24 cellular contexts compared by ENCODE assay signal in the genomic region with DNA sequence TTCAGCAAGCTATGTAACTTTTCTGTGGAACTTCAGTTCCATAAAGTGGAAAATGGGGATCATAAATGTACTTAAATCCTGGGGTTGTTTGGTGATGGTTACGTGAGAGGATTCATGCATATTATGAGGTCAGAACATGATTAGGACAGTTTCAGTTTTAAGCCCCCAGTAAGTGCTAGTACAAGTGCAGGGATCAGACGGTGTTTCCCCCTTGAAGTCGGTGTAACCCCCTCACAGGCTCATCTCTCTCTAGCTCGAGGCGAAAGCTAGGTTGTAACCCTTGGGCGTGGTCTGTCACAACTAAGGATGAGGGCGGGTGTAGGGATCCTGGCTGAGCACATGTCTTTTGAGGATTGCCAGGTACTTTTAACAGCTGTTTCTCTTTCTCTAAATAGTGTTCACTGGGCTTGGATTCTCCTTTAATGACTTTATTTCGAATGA.
DNase-seq lines count a peak whose midpoint lies in the region; FAIRE-seq and TF ChIP-seq lines count a peak whose summit lies in the region.
"Had no signal": no experiment of that assay in that cellular context is flagged by ENCODE, and none has a peak within 500 bp of the region (broad histone marks: within the 10 kb centered on the region; RNA-seq: fewer than 3 reads in every experiment).

No MANE protein-coding gene starts in this region.

- no peak for TF ChIP-seq POLR2A in H54 (IDR thresholded peaks at IDR 0.05; ENCODE audit: low read depth, low read length)

- no peak overlapping the region for H2BK15ac ChIP-seq in mesendoderm (replicated peaks; ENCODE audit: low read depth)

- no peaks in the 10 kb centered on the region for H3K27me3 Mint-ChIP-seq in Calu3 (ENCODE audit: unreplicated experiment)
- peaks cover 52% of the 10 kb centered on the region for H3K27me3 Mint-ChIP-seq in activated CD4-positive, alpha-beta T cell treated with anti-CD3 and anti-CD28 coated beads, Interleukin-2, amount 10 ng/mL, durations not matched to agents 24 days and 14 days

- no peak overlapping the region for H2BK5ac ChIP-seq in mesendoderm (ENCODE audit: low read length)

- intact Hi-C loops in Calu3 (cut with micrococcal nuclease; ENCODE audit: unreplicated experiment): loop anchor here (5.0 to 10.0 kb wide), 4 partner anchors 88 to 552 kb away; partner anchors contain the start of gene DNAJC1
- intact Hi-C loops in activated CD4-positive, alpha-beta T cell treated with anti-CD3 and anti-CD28 coated beads, Interleukin-2, amount 10 ng/mL, durations not matched to agents 24 days and 14 days (cut with micrococcal nuclease): loop anchor here (10.0 kb wide), 5 partner anchors 145 to 935 kb away; partner anchors contain the start of gene SKIDA1

- no peak overlapping the region for H3K4ac ChIP-seq in mesendoderm (ENCODE audit: low read depth, low read length)

- DNase-seq in Calu3: no peak
- no peak for DNase-seq in H54 (ENCODE audit: insufficient read length, low spot score)
- DNase-seq in SJCRH30: peak; percentile 32 to 53
- no peak for DNase-seq in mesendoderm
- no peak for DNase-seq in NCI-H146 (lab: John Stamatoyannopoulos, UW)
- no peak for DNase-seq in pons (ENCODE audit: low spot score)
- no peak for DNase-seq in activated CD4-positive, alpha-beta T cell treated with anti-CD3 and anti-CD28 coated beads, Interleukin-2, amount 10 ng/mL, durations not matched to agents 24 days and 14 days
- no peak for DNase-seq in foreskin fibroblast
- DNase-seq: activated B cell treated with CpG ODN at 0.5 μM for 24 hours; activated naive CD4-positive, alpha-beta T cell; activated T-cell treated with anti-CD3 and anti-CD28 coated beads, Interleukin-2, amount 50 U/mL, for 1 hour; amygdala; dermis blood vessel endothelial cell; Kasumi-1; NCI-H1105; NCI-H2081; pancreas; sigmoid colon; stimulated activated CD8-positive, alpha-beta memory T cell treated with anti-CD3 and anti-CD28 coated beads, Interleukin-4, amount 100 ng/mL, for 48 hours; substantia nigra; T1000 had no signal

- H3K9ac ChIP-seq in mesendoderm (ENCODE audit: low read length): no peak overlapping the region

- peaks cover 51% of the 10 kb centered on the region for H3K4me1 ChIP-seq in SJCRH30
- peaks cover 2% of the 10 kb centered on the region for H3K4me1 ChIP-seq in mesendoderm (ENCODE audit: control insufficient read depth, low read depth, low read length)

- H3K27me3 ChIP-seq in SJCRH30: no peaks in the 10 kb centered on the region
- H3K27me3 ChIP-seq in mesendoderm (ENCODE audit: insufficient read depth, low read length, poor library complexity): no peaks in the 10 kb centered on the region
- H3K27me3 ChIP-seq: pancreas, sigmoid colon had no signal

- H3K79me2 ChIP-seq in mesendoderm (ENCODE audit: control insufficient read depth, insufficient read depth, low read length): no peaks in the 10 kb centered on the region

- H3K4me2 ChIP-seq in mesendoderm (ENCODE audit: low read length): no peak overlapping the region

- peak overlapping the region; percentile 8 for H3K27ac Mint-ChIP-seq in Calu3 (ENCODE audit: unreplicated experiment)
- no peak overlapping the region for H3K27ac Mint-ChIP-seq in activated CD4-positive, alpha-beta T cell treated with anti-CD3 and anti-CD28 coated beads, Interleukin-2, amount 10 ng/mL, durations not matched to agents 24 days and 14 days
- H3K27ac Mint-ChIP-seq: activated B cell treated with CpG ODN at 0.5 μM for 24 hours had no signal

- FAIRE-seq in H54 (lab: Jason Lieb, UNC): peak; percentile 36
- FAIRE-seq: D721Med, pancreas had no signal

- no CpG with 5 or more reads among the region's 8 CpGs for WGBS in mesendoderm (ENCODE audit: extremely low coverage, insufficient coverage, low lambda C conversion rate)

- H2BK120ac ChIP-seq in mesendoderm (ENCODE audit: low read depth, low read length): no peak overlapping the region

- H3K18ac ChIP-seq in mesendoderm (ENCODE audit: low read length): no peak overlapping the region

- peaks cover 5% of the 10 kb centered on the region for H3K36me3 Mint-ChIP-seq in Calu3 (ENCODE audit: insufficient read depth, unreplicated experiment)
- H3K36me3 Mint-ChIP-seq in activated CD4-positive, alpha-beta T cell treated with anti-CD3 and anti-CD28 coated beads, Interleukin-2, amount 10 ng/mL, durations not matched to agents 24 days and 14 days (ENCODE audit: low read depth): no peaks in the 10 kb centered on the region

- H3K9me3 Mint-ChIP-seq in Calu3 (ENCODE audit: low read depth, unreplicated experiment): no peaks in the 10 kb centered on the region
- H3K9me3 Mint-ChIP-seq in activated CD4-positive, alpha-beta T cell treated with anti-CD3 and anti-CD28 coated beads, Interleukin-2, amount 10 ng/mL, durations not matched to agents 24 days and 14 days: no peaks in the 10 kb centered on the region
- H3K9me3 Mint-ChIP-seq: activated B cell treated with CpG ODN at 0.5 μM for 24 hours, nephron had no signal

- H2AK5ac ChIP-seq in mesendoderm (ENCODE audit: low read length): no peak overlapping the region

- H3K36me3 ChIP-seq in SJCRH30 (no peaks in the 10 kb centered on the region), mesendoderm (ENCODE audit: control insufficient read depth, insufficient read depth, low read length) (no peaks in the 10 kb centered on the region)
- H3K36me3 ChIP-seq: pancreas, sigmoid colon had no signal

- peak overlapping the region; percentile 26 for H3K4me3 ChIP-seq in SJCRH30
- no peak overlapping the region for H3K4me3 ChIP-seq in mesendoderm (ENCODE audit: low read length)
- no peak overlapping the region for H3K4me3 ChIP-seq in foreskin fibroblast (ENCODE audit: low read depth in 1 of 2, low read length in 2 of 2)
- H3K4me3 ChIP-seq: pancreas, sigmoid colon had no signal

- H4K5ac ChIP-seq in mesendoderm (ENCODE audit: low read length): no peak overlapping the region

- H3K27ac ChIP-seq in SJCRH30 (peak overlapping the region; percentile 37), mesendoderm (ENCODE audit: low read depth, low read length) (no peak overlapping the region)
- H3K27ac ChIP-seq: C4-2B, pancreas, sigmoid colon had no signal

- BruUV-seq in Calu3 (replicated peaks; lab: Mats Ljungman, UMichigan): no TSS peak

- no peak overlapping the region for H3K4me3 Mint-ChIP-seq in Calu3 (ENCODE audit: low read depth, unreplicated experiment)
- no peak overlapping the region for H3K4me3 Mint-ChIP-seq in activated CD4-positive, alpha-beta T cell treated with anti-CD3 and anti-CD28 coated beads, Interleukin-2, amount 10 ng/mL, durations not matched to agents 24 days and 14 days
- H3K4me3 Mint-ChIP-seq: activated B cell treated with CpG ODN at 0.5 μM for 24 hours, nephron had no signal

- H3K4me1 Mint-ChIP-seq in Calu3 (ENCODE audit: low read depth, unreplicated experiment): peaks cover 53% of the 10 kb centered on the region
- peaks cover 15% of the 10 kb centered on the region for H3K4me1 Mint-ChIP-seq in activated CD4-positive, alpha-beta T cell treated with anti-CD3 and anti-CD28 coated beads, Interleukin-2, amount 10 ng/mL, durations not matched to agents 24 days and 14 days

- no peak overlapping the region for H3K23ac ChIP-seq in mesendoderm (ENCODE audit: low read length)

- H3K56ac ChIP-seq in mesendoderm (ENCODE audit: low read length): peak overlapping the region; percentile 15

- H3K79me1 ChIP-seq in mesendoderm (ENCODE audit: low read length): no peaks in the 10 kb centered on the region

- no peaks in the 10 kb centered on the region for H3K9me3 ChIP-seq in SJCRH30 (replicated peaks)
- H3K9me3 ChIP-seq: pancreas, sigmoid colon had no signal

- TF ChIP-seq CTCF in Calu3 (IDR thresholded peaks at IDR 0.05; ENCODE audit: unreplicated experiment) (no peak), foreskin fibroblast (IDR thresholded peaks at IDR 0.05; ENCODE audit: low read depth, low read length) (no peak)

- CTCF ChIA-PET in Calu3 (lab: Charles Lee): no interaction called here

- H4K8ac ChIP-seq in mesendoderm (ENCODE audit: low read depth, low read length): no peak overlapping the region

Comparison
In these comparisons a context has a peak if more than half of its experiments do, and no peak if none do; other contexts are left out.
1. DNase-seq: peak in SJCRH30 (2 of 2); none in Calu3 (single experiment), H54 (single experiment), mesendoderm (single experiment), NCI-H146 (single experiment), pons (single experiment), activated CD4-positive, alpha-beta T cell treated with anti-CD3 and anti-CD28 coated beads, Interleukin-2, amount 10 ng/mL, durations not matched to agents 24 days and 14 days (single experiment) and foreskin fibroblast (0 of 2).